8 cellular contexts compared by ENCODE assay signal in the genomic region with DNA sequence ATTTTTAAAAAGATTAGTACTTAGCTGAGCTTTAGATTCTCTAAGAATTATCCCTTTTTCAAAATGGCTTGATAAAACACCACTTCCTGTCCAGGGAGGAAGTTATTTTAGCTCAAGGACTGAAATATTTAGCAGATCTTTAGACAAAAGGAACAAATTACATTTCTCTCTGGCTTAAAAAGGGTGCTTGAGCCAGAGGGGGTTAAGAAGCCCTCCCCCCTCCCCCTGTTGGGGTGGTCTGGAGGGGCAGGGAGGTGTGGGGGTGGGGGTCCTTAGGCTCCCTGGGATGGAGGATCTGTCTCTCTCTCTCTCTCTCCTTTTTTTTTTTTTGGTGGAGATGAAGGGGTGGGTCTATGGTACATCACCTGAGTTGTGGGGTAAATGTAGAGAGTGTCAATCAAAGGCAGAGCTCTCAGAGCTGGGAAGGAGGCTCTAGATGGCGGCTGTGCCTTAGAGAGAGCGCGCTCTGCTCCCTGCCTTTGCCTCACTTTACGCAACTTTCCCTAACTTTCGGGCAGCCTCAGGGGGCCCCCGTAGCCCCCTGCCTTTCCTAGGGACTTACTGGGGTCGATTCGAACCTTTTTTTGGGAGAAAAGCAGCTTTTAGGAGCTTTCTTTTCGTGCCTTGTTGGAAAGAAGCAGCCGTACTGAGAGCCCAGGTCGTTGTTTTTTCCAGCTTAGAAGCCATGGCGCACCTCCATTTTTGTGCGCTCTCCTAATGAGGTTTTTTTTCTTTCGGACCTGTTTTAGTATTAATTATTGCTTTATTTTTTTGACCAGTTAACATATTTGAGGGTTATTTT. TPM values are rescaled to one million over a fixed set of nuclear protein-coding genes. Genes with fewer than 3 reads are reported as not detected.
A peak's percentile ranks its signal among the peaks of the same experiment; 100 is the strongest.
DNase-seq lines count a peak whose midpoint lies in the region; ATAC-seq and FAIRE-seq lines count a peak whose summit lies in the region.

A gene (plus strand): TSS at position 415 of the 802 bp plus-strand sequence. CDS start 914 bp downstream, outside the sequence.

- H3K4me3 Mint-ChIP-seq in stimulated activated effector memory CD8-positive, alpha-beta T cell treated with anti-CD3 and anti-CD28 coated beads, Interleukin-12 subunit alpha, Interleukin-12 subunit beta, amount 100 ng/mL, for 72 hours: peak within 1 kb of the TSS; percentile 93

- peaks cover 1% of the 10 kb centered on the region for H3K4me1 ChIP-seq in mesodermal cell (ENCODE audit: control insufficient read depth, insufficient read depth, low read length, poor library complexity, severe bottlenecking)

- WGBS in mesodermal cell (ENCODE audit: insufficient coverage in 2 of 2), 2 experiments: 2% methylated on average over 7 to 10 of the region's 14 CpGs

- in situ Hi-C loops in endometrial microvascular endothelial cells (cut with HindIII; ENCODE audit: inconsistent ontology term, low pct_unique_long_range_greater_than_20kb, low sequenced_read_pairs): loop anchor here (10.0 kb wide), 1 partner anchor 85 kb away; no protein-coding TSS in a partner anchor

- peaks cover 42% of the 10 kb centered on the region for H3K4me1 Mint-ChIP-seq in stimulated activated effector memory CD8-positive, alpha-beta T cell treated with anti-CD3 and anti-CD28 coated beads, Interleukin-12 subunit alpha, Interleukin-12 subunit beta, amount 100 ng/mL, for 72 hours

- H3K9me3 ChIP-seq in mesodermal cell (ENCODE audit: control insufficient read depth, low read length): no peaks in the 10 kb centered on the region

- peak within 1 kb of the TSS; percentile 70 for H3K4me3 ChIP-seq in mesodermal cell (ENCODE audit: extremely low read depth, insufficient read depth, low read length, poor library complexity, severe bottlenecking)

- FAIRE-seq in HTR-8/SVneo (lab: Jason Lieb, UNC): no peak

- peak; percentile 78 for DNase-seq in D341Med (ENCODE audit: low spot score)
- peak; percentile 82 for DNase-seq in HTR-8/SVneo (ENCODE audit: insufficient read length, low spot score)
- peak; percentile 91 for DNase-seq in NOMO-1 treated with DMSO at 0.1 percent for 48 hours (lab: John Stamatoyannopoulos, UW; ENCODE audit: unreplicated experiment)
- DNase-seq in activated CD8-positive, alpha-beta memory T cell treated with anti-CD3 and anti-CD28 coated beads for 24 hours: peak; percentile 90
- DNase-seq in stimulated activated effector memory CD8-positive, alpha-beta T cell treated with anti-CD3 and anti-CD28 coated beads, Interleukin-12 subunit alpha, Interleukin-12 subunit beta, amount 100 ng/mL, for 72 hours (ENCODE audit: low spot score in 2 of 2): peak; percentile 53 to 87

- H3K9me3 Mint-ChIP-seq in stimulated activated effector memory CD8-positive, alpha-beta T cell treated with anti-CD3 and anti-CD28 coated beads, Interleukin-12 subunit alpha, Interleukin-12 subunit beta, amount 100 ng/mL, for 72 hours: peaks cover 7% of the 10 kb centered on the region

- H3K36me3 ChIP-seq in mesodermal cell (ENCODE audit: control insufficient read depth, insufficient read depth, low read length): peaks cover 26% of the 10 kb centered on the region

- H3K27ac Mint-ChIP-seq in stimulated activated effector memory CD8-positive, alpha-beta T cell treated with anti-CD3 and anti-CD28 coated beads, Interleukin-12 subunit alpha, Interleukin-12 subunit beta, amount 100 ng/mL, for 72 hours: peak within 1 kb of the TSS; percentile 99

- peaks cover 100% of the 10 kb centered on the region for H3K36me3 Mint-ChIP-seq in stimulated activated effector memory CD8-positive, alpha-beta T cell treated with anti-CD3 and anti-CD28 coated beads, Interleukin-12 subunit alpha, Interleukin-12 subunit beta, amount 100 ng/mL, for 72 hours

- peak; percentile 61 for ATAC-seq in GM21390 (IDR thresholded peaks at IDR 0.05; ENCODE audit: unreplicated experiment)
- ATAC-seq in stimulated activated effector memory CD8-positive, alpha-beta T cell treated with anti-CD3 and anti-CD28 coated beads, Interleukin-12 subunit alpha, Interleukin-12 subunit beta, amount 100 ng/mL, for 72 hours: peak; percentile 85

- peak within 1 kb of the TSS; percentile 99 for H3K27ac ChIP-seq in mesodermal cell (ENCODE audit: low read depth, low read length, severe bottlenecking)

RNA-seq across cellular contexts. Expression of the gene that starts here (rescaled TPM):
- total RNA-seq in endometrial microvascular endothelial cells (ENCODE audit: inconsistent ontology term): 39.8 TPM
- 45.4 TPM for polyA plus RNA-seq in mesodermal cell (2013, experiment 1 of 2)
- polyA plus RNA-seq in mesodermal cell (2013, experiment 2 of 2): 37.3 TPM

Comparison
In these comparisons a context has a peak if more than half of its experiments do, and no peak if none do; other contexts are left out.
1. Peak in every context shown above with its lines: DNase-seq, ATAC-seq, H3K4me3 ChIP-seq and H3K27ac ChIP-seq.